ENCODE assay signal across 15 cellular contexts in the genomic region with DNA sequence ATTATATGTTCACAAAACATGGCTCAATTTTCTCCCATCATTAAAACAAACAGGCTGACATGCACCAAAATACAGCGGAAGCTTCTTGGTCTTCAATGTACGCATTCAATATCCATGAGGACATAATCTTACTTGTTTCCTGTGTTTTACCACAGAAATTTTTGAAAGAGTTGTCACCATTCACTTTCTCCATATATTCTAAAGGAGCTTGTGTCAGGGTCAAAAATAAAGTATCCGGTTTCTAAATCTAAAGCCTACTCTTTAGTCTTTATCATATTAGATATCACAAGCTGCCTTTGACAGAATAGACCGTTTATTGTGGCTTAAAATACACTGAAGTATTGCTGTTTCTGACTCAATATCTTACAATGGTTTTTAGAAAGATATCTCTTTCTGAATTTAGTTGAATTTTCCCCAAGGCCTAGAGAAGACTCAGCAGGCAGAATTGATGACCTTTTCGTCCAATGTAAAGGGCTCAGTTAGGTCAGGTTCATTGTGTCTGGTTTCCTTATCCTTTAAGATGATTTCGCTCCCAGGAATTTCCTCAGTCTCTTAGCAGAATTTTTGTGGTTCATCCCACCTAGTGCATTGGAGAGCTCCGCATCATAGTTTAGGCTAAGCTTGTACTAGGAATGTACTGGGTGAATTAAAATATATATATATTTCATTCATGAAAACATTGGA.
DNase-seq lines count a peak whose midpoint lies in the region; ATAC-seq and TF ChIP-seq lines count a peak whose summit lies in the region.
"Had no signal": no experiment of that assay in that cellular context is flagged by ENCODE, and none has a peak within 500 bp of the region (broad histone marks: within the 10 kb centered on the region; RNA-seq: fewer than 3 reads in every experiment).

No MANE protein-coding gene starts in this region.

- H3K27ac ChIP-seq in WERI-Rb-1 (no peak overlapping the region), caudate nucleus (ENCODE audit: low read depth, low read length) (no peak overlapping the region)
- H3K27ac ChIP-seq: SK-N-MC, testis had no signal

- no peak for TF ChIP-seq CTCF in astrocyte of the cerebellum (IDR thresholded peaks at IDR 0.05; ENCODE audit: low read depth, low read length, missing control alignments)
- no peak for TF ChIP-seq CTCF in WERI-Rb-1 (IDR thresholded peaks at IDR 0.05; ENCODE audit: low read depth, low read length)

- no peaks in the 10 kb centered on the region for H3K27me3 Mint-ChIP-seq in natural killer cell treated with Interleukin-12 subunit alpha and Interleukin-12 subunit beta and Interleukin-15 and Interleukin-18, amount 100 ng/mL, for 72 hours

- H3K9me3 ChIP-seq in WERI-Rb-1 (ENCODE audit: severe bottlenecking) = no peaks in the 10 kb centered on the region
- H3K9me3 ChIP-seq: testis had no signal

- no peaks in the 10 kb centered on the region for H3K4me1 Mint-ChIP-seq in natural killer cell treated with Interleukin-12 subunit alpha and Interleukin-12 subunit beta and Interleukin-15 and Interleukin-18, amount 100 ng/mL, for 72 hours (ENCODE audit: low read depth in 2 of 2)
- H3K4me1 Mint-ChIP-seq: natural killer cell had no signal

- peak; percentile 42 for DNase-seq in ACHN
- peak; percentile 91 for DNase-seq in HS-5 (ENCODE audit: low read depth)
- peak; percentile 86 for DNase-seq in astrocyte of the cerebellum (ENCODE audit: low read depth)
- peak; percentile 53 for DNase-seq in islet precursor cell
- no peak for DNase-seq in WERI-Rb-1
- DNase-seq in caudate nucleus (lab: John Stamatoyannopoulos, UW) = no peak
- no peak for DNase-seq in natural killer cell treated with Interleukin-12 subunit alpha and Interleukin-12 subunit beta and Interleukin-15 and Interleukin-18, amount 100 ng/mL, for 72 hours (ENCODE audit: low spot score)
- DNase-seq: aorta; H9; natural killer cell; stimulated activated CD4-positive, alpha-beta T cell treated with anti-CD3 and anti-CD28 coated beads, Interleukin-2, amount 100 ng/mL, for 24 hours; testis had no signal

- ATAC-seq in GM18498 (IDR thresholded peaks at IDR 0.05; ENCODE audit: unreplicated experiment) = no peak
- ATAC-seq in natural killer cell treated with Interleukin-12 subunit alpha and Interleukin-12 subunit beta and Interleukin-15 and Interleukin-18, amount 100 ng/mL, for 72 hours = no peak
- ATAC-seq: natural killer cell had no signal

- peaks cover 9% of the 10 kb centered on the region for H3K36me3 Mint-ChIP-seq in natural killer cell treated with Interleukin-12 subunit alpha and Interleukin-12 subunit beta and Interleukin-15 and Interleukin-18, amount 100 ng/mL, for 72 hours
- H3K36me3 Mint-ChIP-seq: natural killer cell had no signal

- H3K27ac Mint-ChIP-seq in natural killer cell treated with Interleukin-12 subunit alpha and Interleukin-12 subunit beta and Interleukin-15 and Interleukin-18, amount 100 ng/mL, for 72 hours = no peak overlapping the region
- H3K27ac Mint-ChIP-seq: activated T-helper 2 cell treated with anti-CD3 and anti-CD28 coated beads, Interferon-gamma antibody, Interleukin-2, Interleukin-4, amounts not matched to agents 10 μg/mL and 5 μg/mL and 100 μg/mL, durations not matched to agents 14 hours and 24 hours and 36 hours; H9; natural killer cell had no signal

- H3K36me3 ChIP-seq in WERI-Rb-1 = no peaks in the 10 kb centered on the region

- peaks cover 30% of the 10 kb centered on the region for H3K27me3 ChIP-seq in WERI-Rb-1 (ENCODE audit: insufficient read depth, low read depth, severe bottlenecking)
- H3K27me3 ChIP-seq: testis had no signal

- H3K4me3 ChIP-seq in astrocyte of the cerebellum (ENCODE audit: low read depth, low read length) (no peak overlapping the region), WERI-Rb-1 (ENCODE audit: low read depth, low read length) (no peak overlapping the region)
- H3K4me3 ChIP-seq: SK-N-MC, testis had no signal

- H3K9me3 Mint-ChIP-seq in natural killer cell treated with Interleukin-12 subunit alpha and Interleukin-12 subunit beta and Interleukin-15 and Interleukin-18, amount 100 ng/mL, for 72 hours = peaks cover 14% of the 10 kb centered on the region

- no peak overlapping the region for H3K4me3 Mint-ChIP-seq in natural killer cell treated with Interleukin-12 subunit alpha and Interleukin-12 subunit beta and Interleukin-15 and Interleukin-18, amount 100 ng/mL, for 72 hours
- H3K4me3 Mint-ChIP-seq: H9, natural killer cell had no signal

- in situ Hi-C loops in ACHN (cut with HindIII; ENCODE audit: low pct_ligation_motif_present, low pct_unique_long_range_greater_than_20kb, low sequenced_read_pairs) (no loop called here), astrocyte of the cerebellum (cut with HindIII; ENCODE audit: low sequenced_read_pairs) (no loop called here)

Comparison
In these comparisons a context has a peak if more than half of its experiments do, and no peak if none do; other contexts are left out.
1. DNase-seq: peak in ACHN (single experiment), HS-5 (single experiment), astrocyte of the cerebellum (single experiment) and islet precursor cell (single experiment); none in WERI-Rb-1 (single experiment), caudate nucleus (0 of 61) and natural killer cell treated with Interleukin-12 subunit alpha and Interleukin-12 subunit beta and Interleukin-15 and Interleukin-18, amount 100 ng/mL, for 72 hours (single experiment).